ENCODE assay signal across 15 cellular contexts in the genomic region with DNA sequence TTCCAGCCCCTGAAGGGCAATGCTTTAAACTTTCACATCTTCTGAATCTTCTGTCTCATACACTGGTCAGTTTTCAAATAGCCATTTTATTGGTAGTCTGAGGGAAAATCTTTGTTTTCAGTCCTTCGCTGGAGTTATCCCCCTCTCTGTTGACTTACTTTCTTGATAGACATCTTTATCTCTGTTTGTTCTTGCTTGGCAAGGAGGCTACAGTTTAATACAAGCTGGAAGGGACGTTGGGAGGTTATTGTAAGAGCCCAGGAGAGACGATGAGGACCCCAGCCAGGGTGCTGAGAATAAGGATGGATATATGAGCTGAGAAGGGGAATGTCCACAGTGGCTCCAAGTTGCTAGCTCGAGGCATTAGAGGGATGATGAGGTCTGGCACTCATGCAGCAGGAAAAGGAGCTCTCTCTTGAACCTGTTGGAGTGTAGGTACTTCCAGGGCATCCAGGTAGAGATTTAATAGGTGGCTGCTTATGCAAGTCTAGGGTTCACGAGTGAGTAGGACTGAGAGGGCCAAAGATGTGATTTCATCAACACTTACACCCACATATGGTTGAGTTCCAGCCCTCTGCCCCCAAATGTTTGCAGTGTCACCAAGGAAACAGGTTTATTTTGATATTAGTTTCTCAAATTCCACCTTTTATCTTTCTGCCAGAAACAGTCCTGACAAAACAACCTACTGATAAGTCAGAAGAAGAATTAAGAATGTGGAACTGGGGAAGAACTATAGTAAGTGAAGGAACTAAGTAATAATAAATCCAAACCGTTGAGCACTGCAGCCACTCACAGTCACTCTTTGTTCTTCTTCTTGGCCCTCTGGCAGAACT.
DNase-seq lines count a peak whose midpoint lies in the region; ATAC-seq and TF ChIP-seq lines count a peak whose summit lies in the region.
"Had no signal": no experiment of that assay in that cellular context is flagged by ENCODE, and none has a peak within 500 bp of the region (broad histone marks: within the 10 kb centered on the region; RNA-seq: fewer than 3 reads in every experiment).

No MANE protein-coding gene starts in this region.

- H3K27ac ChIP-seq in left lung (no peak overlapping the region), right atrium auricular region (no peak overlapping the region)

- DNase-seq in Ammon's horn (ENCODE audit: low spot score) (peak; percentile 14), NCI-H69 (lab: John Stamatoyannopoulos, UW) (peak; percentile 35), left lung (no peak), omental fat pad (ENCODE audit: low spot score) (no peak), right atrium auricular region (ENCODE audit: low spot score) (no peak), dermis blood vessel endothelial cell (no peak), retina (no peak)
- DNase-seq: C1 segment of cervical spinal cord; CD4-positive, CD25-positive, alpha-beta regulatory T cell; CD8-positive, alpha-beta memory T cell; COR-L47; DMS 273 treated with DMSO at 0.1 percent for 48 hours; DMS53; H9 had no signal

- ATAC-seq in left lung, result peak; percentile 13
- ATAC-seq in omental fat pad (ENCODE audit: low FRiP score), result peak; percentile 53

- H3K36me3 ChIP-seq in left lung, result no peaks in the 10 kb centered on the region
- H3K36me3 ChIP-seq in right atrium auricular region, result no peaks in the 10 kb centered on the region
- H3K36me3 ChIP-seq: BE2C had no signal

- intact Hi-C loops in left lung (cut with DNase I), result no loop called here

- no peaks in the 10 kb centered on the region for H3K9me3 ChIP-seq in left lung
- no peaks in the 10 kb centered on the region for H3K9me3 ChIP-seq in right atrium auricular region
- H3K9me3 ChIP-seq: BE2C had no signal

- no peak for TF ChIP-seq CTCF in left lung (IDR thresholded peaks at IDR 0.05)
- no peak for TF ChIP-seq CTCF in omental fat pad (IDR thresholded peaks at IDR 0.05)
- TF ChIP-seq CTCF in right atrium auricular region (IDR thresholded peaks at IDR 0.05), result no peak

- H3K27me3 ChIP-seq in left lung (no peaks in the 10 kb centered on the region), right atrium auricular region (no peaks in the 10 kb centered on the region)
- H3K27me3 ChIP-seq: BE2C had no signal

- H3K4me1 ChIP-seq in left lung (no peaks in the 10 kb centered on the region), right atrium auricular region (no peaks in the 10 kb centered on the region)

- no peak overlapping the region for H3K4me3 ChIP-seq in left lung
- H3K4me3 ChIP-seq in right atrium auricular region, result no peak overlapping the region

Comparison
In these comparisons a context has a peak if more than half of its experiments do, and no peak if none do; other contexts are left out.
1. DNase-seq: peak in Ammon's horn (single experiment) and NCI-H69 (single experiment); none in left lung (0 of 2), omental fat pad (single experiment), right atrium auricular region (single experiment), dermis blood vessel endothelial cell (single experiment) and retina (single experiment).